Comparison of ENCODE assay signal across 23 cellular contexts in genomic region chr11:41056892-41057569, GRCh38.
DNase-seq lines count a peak whose midpoint lies in the region; ATAC-seq, FAIRE-seq and TF ChIP-seq lines count a peak whose summit lies in the region.
"Had no signal": no experiment of that assay in that cellular context is flagged by ENCODE, and none has a peak within 500 bp of the region (broad histone marks: within the 10 kb centered on the region; RNA-seq: fewer than 3 reads in every experiment).

No MANE protein-coding gene starts in this region.

- no peaks in the 10 kb centered on the region; the same call in 2 of the 3 replicates for H3K9me3 Mint-ChIP-seq in GM23338
- H3K9me3 Mint-ChIP-seq: H9 had no signal

- DNase-seq in NCI-H146 (lab: John Stamatoyannopoulos, UW) (peak; percentile 48), NCI-H146 treated with DMSO at 0.1 percent for 48 hours (lab: John Stamatoyannopoulos, UW; ENCODE audit: unreplicated experiment) (no peak), kidney (peak; percentile 48), sigmoid colon (peak; percentile 50), upper lobe of right lung (peak; percentile 51), germinal center (ENCODE audit: low spot score) (no peak), COLO829 (ENCODE audit: low spot score) (no peak), GM23338 (ENCODE audit: low spot score) (no peak)
- DNase-seq: AML-193; CD4-positive, alpha-beta memory T cell; COR-L47; DMS 273 treated with DMSO at 0.1 percent for 48 hours; DMS53 had no signal

- no peak overlapping the region for H3K9ac ChIP-seq in kidney (ENCODE audit: low read length in 2 of 2)

- H3K4me1 Mint-ChIP-seq in GM23338 = peaks cover 12% of the 10 kb centered on the region; the same call in 2 of the 3 replicates
- H3K4me1 Mint-ChIP-seq: CD14-positive monocyte; CD4-positive, alpha-beta memory T cell; IgD-negative memory B cell had no signal

- no peak overlapping the region for H3K4me2 ChIP-seq in GM23338
- H3K4me2 ChIP-seq: A549 had no signal

- WGBS in sigmoid colon, 2 donors = 77 to 86% methylated on average over 11 of the region's 11 CpGs

- H3K4me1 ChIP-seq in kidney (ENCODE audit: control insufficient read depth in 1 of 2, insufficient read depth in 1 of 2, low read depth in 1 of 2, low read length in 2 of 2) (no peaks in the 10 kb centered on the region), sigmoid colon (no peaks in the 10 kb centered on the region), upper lobe of right lung (no peaks in the 10 kb centered on the region), GM23338 (ENCODE audit: insufficient read depth) (peaks cover 4% of the 10 kb centered on the region; the same call in 1 of the 2 replicates)
- H3K4me1 ChIP-seq: A549 had no signal

- TF ChIP-seq POLR2A in sigmoid colon (IDR thresholded peaks at IDR 0.05) = no peak

- no peak overlapping the region for H2AFZ ChIP-seq in GM23338

- H3K27ac Mint-ChIP-seq in GM23338 = no peak overlapping the region
- H3K27ac Mint-ChIP-seq: CD14-positive monocyte, H9, IgD-negative memory B cell had no signal

- H3K4me3 ChIP-seq in kidney (ENCODE audit: low read length in 2 of 2) = no peak overlapping the region
- H3K4me3 ChIP-seq in sigmoid colon = no peak overlapping the region
- no peak overlapping the region for H3K4me3 ChIP-seq in upper lobe of right lung
- H3K4me3 ChIP-seq in GM23338 = no peak overlapping the region
- H3K4me3 ChIP-seq: A549 had no signal

- no peaks in the 10 kb centered on the region for H3K27me3 Mint-ChIP-seq in GM23338 (ENCODE audit: insufficient read depth, low read depth, poor library complexity)
- H3K27me3 Mint-ChIP-seq: CD4-positive, alpha-beta memory T cell; IgD-negative memory B cell had no signal

- H3K27me3 ChIP-seq in sigmoid colon (no peaks in the 10 kb centered on the region), upper lobe of right lung (no peaks in the 10 kb centered on the region), GM23338 (ENCODE audit: insufficient read depth) (no peaks in the 10 kb centered on the region)

- H3K79me2 ChIP-seq in GM23338 (replicated peaks; ENCODE audit: insufficient read depth) = no peaks in the 10 kb centered on the region

- no peak overlapping the region for H3K4me3 Mint-ChIP-seq in GM23338
- H3K4me3 Mint-ChIP-seq: CD14-positive monocyte; CD4-positive, alpha-beta memory T cell; H9; IgD-negative memory B cell had no signal

- intact Hi-C loops in kidney (cut with DNase I) = no loop called here
- intact Hi-C loops in sigmoid colon (cut with DNase I) = no loop called here
- intact Hi-C loops in upper lobe of right lung (cut with DNase I) = no loop called here

- no peak for TF ChIP-seq CTCF in kidney (IDR thresholded peaks at IDR 0.05; ENCODE audit: borderline replicate concordance, extremely low read depth, insufficient read depth)
- no peak for TF ChIP-seq CTCF in sigmoid colon (IDR thresholded peaks at IDR 0.05)
- TF ChIP-seq CTCF in upper lobe of right lung (IDR thresholded peaks at IDR 0.05) = no peak
- no peak for TF ChIP-seq CTCF in GM23338 (conservative IDR thresholded peaks at IDR 0.05; ENCODE audit: low read depth in 2 of 2)

- no peaks in the 10 kb centered on the region for H4K20me1 ChIP-seq in GM23338 (replicated peaks; ENCODE audit: insufficient read depth)

- H3K36me3 ChIP-seq in kidney (ENCODE audit: control insufficient read depth in 1 of 2, insufficient read depth in 2 of 2, low read length in 2 of 2) (no peaks in the 10 kb centered on the region), sigmoid colon (no peaks in the 10 kb centered on the region), upper lobe of right lung (no peaks in the 10 kb centered on the region), GM23338 (ENCODE audit: insufficient read depth) (no peaks in the 10 kb centered on the region)

- H3K9me2 ChIP-seq in GM23338 (ENCODE audit: insufficient read depth) = no peaks in the 10 kb centered on the region; the same call in 1 of the 2 replicates

- H3K9me3 ChIP-seq in kidney (ENCODE audit: control insufficient read depth in 1 of 2, low read length in 2 of 2) (no peaks in the 10 kb centered on the region), sigmoid colon (no peaks in the 10 kb centered on the region), upper lobe of right lung (no peaks in the 10 kb centered on the region)
- H3K9me3 ChIP-seq: A549 had no signal

- H3K36me3 Mint-ChIP-seq in GM23338 (ENCODE audit: low read depth) = no peaks in the 10 kb centered on the region
- H3K36me3 Mint-ChIP-seq: CD14-positive monocyte; CD4-positive, alpha-beta memory T cell; IgD-negative memory B cell had no signal

- ATAC-seq in upper lobe of right lung = peak; percentile 10
- ATAC-seq in GM23338 = no peak
- ATAC-seq: A549, HepG2 had no signal

- H3F3A ChIP-seq in GM23338 (replicated peaks; ENCODE audit: low read depth) = no peaks in the 10 kb centered on the region

- FAIRE-seq in kidney (lab: Jason Lieb, UNC) = no peak
- FAIRE-seq: A549, G401.6, GM12891, GM19239, H1, HepG2 had no signal

- no peak overlapping the region for H3K27ac ChIP-seq in kidney (ENCODE audit: low read depth in 2 of 2, low read length in 2 of 2)
- no peak overlapping the region for H3K27ac ChIP-seq in sigmoid colon
- H3K27ac ChIP-seq in upper lobe of right lung = no peak overlapping the region
- H3K27ac ChIP-seq in GM23338 (ENCODE audit: low read depth) = no peak overlapping the region
- H3K27ac ChIP-seq: 22Rv1, A549 had no signal

- no peak for TF ChIP-seq EP300 in sigmoid colon (IDR thresholded peaks at IDR 0.05)

TF ChIP-seq in GM23338, 12 proteins besides CTCF, POLR2A, EP300 and RAD21 (continues in another document):
- TF ChIP-seq REST (IDR thresholded peaks at IDR 0.05; ENCODE audit: unreplicated experiment) = no peak
- TF ChIP-seq JUNB (IDR thresholded peaks at IDR 0.05; ENCODE audit: unreplicated experiment) = no peak
- no peak for TF ChIP-seq NANOG (IDR thresholded peaks at IDR 0.05; ENCODE audit: borderline replicate concordance)
- no peak for TF ChIP-seq ETS1 (IDR thresholded peaks at IDR 0.05)
- no peak for TF ChIP-seq CREB1 (CRISPR knock-in tag; IDR thresholded peaks at IDR 0.05; ENCODE audit: low read depth)
- no peak for TF ChIP-seq STAT1 (IDR thresholded peaks at IDR 0.05; ENCODE audit: unreplicated experiment)
- TF ChIP-seq ZNF331 (CRISPR knock-in tag; IDR thresholded peaks at IDR 0.05; ENCODE audit: low read depth) = no peak
- TF ChIP-seq EZH2phosphoT487 (IDR thresholded peaks at IDR 0.05; ENCODE audit: unreplicated experiment) = no peak
- TF ChIP-seq ZNF114 (CRISPR knock-in tag; IDR thresholded peaks at IDR 0.05) = no peak

Comparison
In these comparisons a context has a peak if more than half of its experiments do, and no peak if none do; other contexts are left out.
1. DNase-seq: peak in NCI-H146 (single experiment), kidney (single experiment), sigmoid colon (single experiment) and upper lobe of right lung (single experiment); none in NCI-H146 treated with DMSO at 0.1 percent for 48 hours (single experiment), germinal center (single experiment), COLO829 (single experiment) and GM23338 (single experiment).